In the genomic region with DNA sequence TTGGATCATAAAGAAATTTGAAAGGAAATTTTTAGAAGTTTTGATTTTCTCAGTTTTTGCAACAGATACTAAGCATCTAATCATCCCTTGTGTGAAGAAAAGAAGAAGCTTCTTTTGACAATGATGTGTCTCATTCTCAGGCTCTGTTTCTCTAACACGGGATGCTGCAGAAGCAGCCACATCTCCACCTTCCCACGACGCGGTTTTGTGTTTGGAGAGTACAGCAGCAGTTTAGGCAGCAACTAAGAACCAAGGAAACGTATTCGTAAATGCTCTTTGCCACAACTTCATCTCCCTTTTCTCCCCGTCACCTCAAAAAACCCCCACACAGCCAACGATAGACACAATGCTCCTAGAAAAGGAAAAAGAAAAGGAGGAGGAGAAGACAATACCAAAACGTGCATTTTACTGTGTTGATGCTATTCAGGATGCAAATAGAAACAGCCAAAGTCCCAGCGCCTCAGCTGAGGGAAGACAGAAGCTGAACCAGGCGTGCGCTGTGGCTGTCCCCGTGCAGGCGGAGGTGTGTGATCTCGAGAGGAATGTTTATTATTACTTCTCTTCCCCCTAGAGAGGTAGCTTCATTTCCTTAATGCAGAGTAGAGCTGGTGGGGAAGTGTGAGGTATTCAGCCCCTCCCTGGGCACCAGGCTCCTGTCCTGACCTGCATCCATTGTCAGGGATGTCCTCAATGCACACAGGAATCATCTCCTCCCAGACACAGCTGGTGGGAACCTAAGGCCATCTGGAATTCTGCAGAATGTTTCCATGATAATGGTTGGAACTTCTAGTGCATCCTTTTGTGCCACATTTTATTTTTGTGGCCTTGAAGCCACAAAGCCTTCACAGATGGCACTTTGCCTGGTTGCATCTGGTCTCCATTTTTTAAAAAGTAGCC, we compare ENCODE assay signal across 1 cellular context.
A peak's percentile ranks its signal among the peaks of the same experiment; 100 is the strongest.
TF ChIP-seq lines count a peak whose summit lies in the region.

No MANE protein-coding gene starts in this region.

TF ChIP-seq in GM23338, 12 proteins besides CTCF, POLR2A, EP300 and RAD21:
- TF ChIP-seq, protein P1, sequence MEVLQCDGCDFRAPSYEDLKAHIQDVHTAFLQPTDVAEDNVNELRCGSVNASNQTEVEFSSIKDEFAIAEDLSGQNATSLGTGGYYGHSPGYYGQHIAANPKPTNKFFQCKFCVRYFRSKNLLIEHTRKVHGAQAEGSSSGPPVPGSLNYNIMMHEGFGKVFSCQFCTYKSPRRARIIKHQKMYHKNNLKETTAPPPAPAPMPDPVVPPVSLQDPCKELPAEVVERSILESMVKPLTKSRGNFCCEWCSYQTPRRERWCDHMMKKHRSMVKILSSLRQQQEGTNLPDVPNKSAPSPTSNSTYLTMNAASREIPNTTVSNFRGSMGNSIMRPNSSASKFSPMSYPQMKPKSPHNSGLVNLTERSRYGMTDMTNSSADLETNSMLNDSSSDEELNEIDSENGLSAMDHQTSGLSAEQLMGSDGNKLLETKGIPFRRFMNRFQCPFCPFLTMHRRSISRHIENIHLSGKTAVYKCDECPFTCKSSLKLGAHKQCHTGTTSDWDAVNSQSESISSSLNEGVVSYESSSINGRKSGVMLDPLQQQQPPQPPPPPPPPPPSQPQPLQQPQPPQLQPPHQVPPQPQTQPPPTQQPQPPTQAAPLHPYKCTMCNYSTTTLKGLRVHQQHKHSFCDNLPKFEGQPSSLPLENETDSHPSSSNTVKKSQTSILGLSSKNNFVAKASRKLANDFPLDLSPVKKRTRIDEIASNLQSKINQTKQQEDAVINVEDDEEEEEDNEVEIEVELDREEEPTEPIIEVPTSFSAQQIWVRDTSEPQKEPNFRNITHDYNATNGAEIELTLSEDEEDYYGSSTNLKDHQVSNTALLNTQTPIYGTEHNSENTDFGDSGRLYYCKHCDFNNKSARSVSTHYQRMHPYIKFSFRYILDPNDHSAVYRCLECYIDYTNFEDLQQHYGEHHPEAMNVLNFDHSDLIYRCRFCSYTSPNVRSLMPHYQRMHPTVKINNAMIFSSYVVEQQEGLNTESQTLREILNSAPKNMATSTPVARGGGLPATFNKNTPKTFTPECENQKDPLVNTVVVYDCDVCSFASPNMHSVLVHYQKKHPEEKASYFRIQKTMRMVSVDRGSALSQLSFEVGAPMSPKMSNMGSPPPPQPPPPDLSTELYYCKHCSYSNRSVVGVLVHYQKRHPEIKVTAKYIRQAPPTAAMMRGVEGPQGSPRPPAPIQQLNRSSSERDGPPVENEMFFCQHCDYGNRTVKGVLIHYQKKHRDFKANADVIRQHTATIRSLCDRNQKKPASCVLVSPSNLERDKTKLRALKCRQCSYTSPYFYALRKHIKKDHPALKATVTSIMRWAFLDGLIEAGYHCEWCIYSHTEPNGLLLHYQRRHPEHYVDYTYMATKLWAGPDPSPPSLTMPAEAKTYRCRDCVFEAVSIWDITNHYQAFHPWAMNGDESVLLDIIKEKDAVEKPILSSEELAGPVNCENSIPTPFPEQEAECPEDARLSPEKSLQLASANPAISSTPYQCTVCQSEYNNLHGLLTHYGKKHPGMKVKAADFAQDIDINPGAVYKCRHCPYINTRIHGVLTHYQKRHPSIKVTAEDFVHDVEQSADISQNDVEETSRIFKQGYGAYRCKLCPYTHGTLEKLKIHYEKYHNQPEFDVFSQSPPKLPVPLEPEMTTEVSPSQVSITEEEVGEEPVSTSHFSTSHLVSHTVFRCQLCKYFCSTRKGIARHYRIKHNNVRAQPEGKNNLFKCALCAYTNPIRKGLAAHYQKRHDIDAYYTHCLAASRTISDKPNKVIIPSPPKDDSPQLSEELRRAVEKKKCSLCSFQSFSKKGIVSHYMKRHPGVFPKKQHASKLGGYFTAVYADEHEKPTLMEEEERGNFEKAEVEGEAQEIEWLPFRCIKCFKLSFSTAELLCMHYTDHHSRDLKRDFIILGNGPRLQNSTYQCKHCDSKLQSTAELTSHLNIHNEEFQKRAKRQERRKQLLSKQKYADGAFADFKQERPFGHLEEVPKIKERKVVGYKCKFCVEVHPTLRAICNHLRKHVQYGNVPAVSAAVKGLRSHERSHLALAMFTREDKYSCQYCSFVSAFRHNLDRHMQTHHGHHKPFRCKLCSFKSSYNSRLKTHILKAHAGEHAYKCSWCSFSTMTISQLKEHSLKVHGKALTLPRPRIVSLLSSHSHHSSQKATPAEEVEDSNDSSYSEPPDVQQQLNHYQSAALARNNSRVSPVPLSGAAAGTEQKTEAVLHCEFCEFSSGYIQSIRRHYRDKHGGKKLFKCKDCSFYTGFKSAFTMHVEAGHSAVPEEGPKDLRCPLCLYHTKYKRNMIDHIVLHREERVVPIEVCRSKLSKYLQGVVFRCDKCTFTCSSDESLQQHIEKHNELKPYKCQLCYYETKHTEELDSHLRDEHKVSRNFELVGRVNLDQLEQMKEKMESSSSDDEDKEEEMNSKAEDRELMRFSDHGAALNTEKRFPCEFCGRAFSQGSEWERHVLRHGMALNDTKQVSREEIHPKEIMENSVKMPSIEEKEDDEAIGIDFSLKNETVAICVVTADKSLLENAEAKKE (CRISPR knock-in tag; IDR thresholded peaks at IDR 0.05) = peak; percentile 50; the same call in 1 of the 2 replicates
- TF ChIP-seq, protein P2, sequence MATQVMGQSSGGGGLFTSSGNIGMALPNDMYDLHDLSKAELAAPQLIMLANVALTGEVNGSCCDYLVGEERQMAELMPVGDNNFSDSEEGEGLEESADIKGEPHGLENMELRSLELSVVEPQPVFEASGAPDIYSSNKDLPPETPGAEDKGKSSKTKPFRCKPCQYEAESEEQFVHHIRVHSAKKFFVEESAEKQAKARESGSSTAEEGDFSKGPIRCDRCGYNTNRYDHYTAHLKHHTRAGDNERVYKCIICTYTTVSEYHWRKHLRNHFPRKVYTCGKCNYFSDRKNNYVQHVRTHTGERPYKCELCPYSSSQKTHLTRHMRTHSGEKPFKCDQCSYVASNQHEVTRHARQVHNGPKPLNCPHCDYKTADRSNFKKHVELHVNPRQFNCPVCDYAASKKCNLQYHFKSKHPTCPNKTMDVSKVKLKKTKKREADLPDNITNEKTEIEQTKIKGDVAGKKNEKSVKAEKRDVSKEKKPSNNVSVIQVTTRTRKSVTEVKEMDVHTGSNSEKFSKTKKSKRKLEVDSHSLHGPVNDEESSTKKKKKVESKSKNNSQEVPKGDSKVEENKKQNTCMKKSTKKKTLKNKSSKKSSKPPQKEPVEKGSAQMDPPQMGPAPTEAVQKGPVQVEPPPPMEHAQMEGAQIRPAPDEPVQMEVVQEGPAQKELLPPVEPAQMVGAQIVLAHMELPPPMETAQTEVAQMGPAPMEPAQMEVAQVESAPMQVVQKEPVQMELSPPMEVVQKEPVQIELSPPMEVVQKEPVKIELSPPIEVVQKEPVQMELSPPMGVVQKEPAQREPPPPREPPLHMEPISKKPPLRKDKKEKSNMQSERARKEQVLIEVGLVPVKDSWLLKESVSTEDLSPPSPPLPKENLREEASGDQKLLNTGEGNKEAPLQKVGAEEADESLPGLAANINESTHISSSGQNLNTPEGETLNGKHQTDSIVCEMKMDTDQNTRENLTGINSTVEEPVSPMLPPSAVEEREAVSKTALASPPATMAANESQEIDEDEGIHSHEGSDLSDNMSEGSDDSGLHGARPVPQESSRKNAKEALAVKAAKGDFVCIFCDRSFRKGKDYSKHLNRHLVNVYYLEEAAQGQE (IDR thresholded peaks at IDR 0.05; ENCODE audit: unreplicated experiment) = no peak
TF ChIP-seq in GM23338: peak in this region for 1.
